In the genomic region with DNA sequence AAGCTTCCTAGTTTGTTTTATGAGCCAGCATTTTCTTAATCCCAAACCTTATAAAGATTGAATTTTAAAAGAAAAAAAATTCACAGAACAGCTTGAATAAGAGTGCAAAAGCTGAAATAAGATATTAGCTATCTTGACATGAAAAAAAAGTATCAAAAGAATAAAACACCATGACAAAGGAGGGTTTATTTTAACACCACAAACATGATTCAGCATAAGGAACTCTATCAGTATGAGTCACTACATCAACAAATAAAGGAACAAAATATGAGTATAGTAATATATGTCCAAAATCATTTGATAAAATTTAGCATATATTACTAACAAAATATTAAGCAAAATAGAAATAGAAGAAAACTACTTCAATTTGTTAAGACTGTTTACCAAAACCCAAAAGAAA, we compare ENCODE assay signal across 30 cellular contexts. TPM values are rescaled to one million over a fixed set of nuclear protein-coding genes. Genes with fewer than 3 reads are reported as not detected.
DNase-seq lines count a peak whose midpoint lies in the region; TF ChIP-seq lines count a peak whose summit lies in the region.
"Had no signal": no experiment of that assay in that cellular context is flagged by ENCODE, and none has a peak within 500 bp of the region (broad histone marks: within the 10 kb centered on the region; RNA-seq: fewer than 3 reads in every experiment).

No MANE protein-coding gene starts in this region.

- no peaks in the 10 kb centered on the region for H3K79me2 ChIP-seq in fibroblast of lung (ENCODE audit: control insufficient read depth, insufficient read depth, low read length)

- DNase-seq in MCF 10A (ENCODE audit: unreplicated experiment), result peak; percentile 21
- DNase-seq in breast epithelium (ENCODE audit: low spot score in 2 of 2), result no peak
- DNase-seq in adipocyte (ENCODE audit: low read depth), result peak; percentile 29
- DNase-seq in fibroblast of lung (ENCODE audit: low read depth in 2 of 2), result peak; percentile 41 to 61
- DNase-seq in NCI-H2196 treated with DMSO at 0.1 percent for 48 hours (lab: John Stamatoyannopoulos, UW; ENCODE audit: unreplicated experiment), result no peak
- DNase-seq in SW480 (ENCODE audit: low spot score), result no peak
- DNase-seq in activated naive CD4-positive, alpha-beta T cell treated with Interleukin-2 at 50 U/mL for 16 hours, result no peak
- DNase-seq in epidermal melanocyte (ENCODE audit: insufficient read length, low spot score), result no peak
- DNase-seq: activated CD4-positive, alpha-beta T cell treated with anti-CD3 and anti-CD28 coated beads for 48 hours; activated CD8-positive, alpha-beta memory T cell treated with anti-CD3 and anti-CD28 coated beads for 24 hours; activated effector memory CD4-positive, alpha-beta T cell treated with Interleukin-2 at 50 U/mL for 16 hours; activated naive CD8-positive, alpha-beta T cell treated with anti-CD3 and anti-CD28 coated beads for 36 hours; cerebellar nuclear complex; foreskin fibroblast; heart right ventricle; MM.1S; NCI-H1417; NCI-H2029 treated with DMSO at 0.1 percent for 48 hours; NCI-H446; NCI-H774; stimulated activated naive CD4-positive, alpha-beta T cell treated with Interleukin-2 at 50 U/mL for 16 hours had no signal

- no peak overlapping the region for H2AFZ ChIP-seq in fibroblast of lung (ENCODE audit: low read length)

- POLR2A ChIA-PET in MCF 10A (lab: Yijun Ruan, JAX), result interaction anchor here (0.6 to 1.3 kb wide), 2 partner anchors 10 to 82 kb away, joined by 3 to 6 read pairs; a partner anchor contains a TSS

- intact Hi-C loops in MCF 10A (cut with micrococcal nuclease), result no loop called here
- intact Hi-C loops in breast epithelium (cut with DNase I; ENCODE audit: low total_unique reads), result loop anchor here (5.0 kb wide), 1 partner anchor 979 kb away; no protein-coding TSS in a partner anchor

- peaks cover 14% of the 10 kb centered on the region for H3K9me3 Mint-ChIP-seq in MCF 10A (ENCODE audit: unreplicated experiment)
- H3K9me3 Mint-ChIP-seq: activated naive CD8-positive, alpha-beta T cell treated with anti-CD3 and anti-CD28 coated beads for 36 hours had no signal

- H3K27ac ChIP-seq in breast epithelium (no peak overlapping the region), fibroblast of lung (ENCODE audit: insufficient read depth, low read length) (no peak overlapping the region)
- H3K27ac ChIP-seq: 22Rv1, epithelial cell of prostate, heart right ventricle, thoracic aorta, vagina, VCaP had no signal

- BruUV-seq in MCF 10A (replicated peaks; lab: Mats Ljungman, UMichigan), result no TSS peak

- H3K4me1 Mint-ChIP-seq in MCF 10A (ENCODE audit: insufficient read depth, unreplicated experiment), result no peaks in the 10 kb centered on the region

- H3K9ac ChIP-seq in adipocyte (ENCODE audit: low read length) (no peak overlapping the region), fibroblast of lung (ENCODE audit: insufficient read depth, low read length) (no peak overlapping the region)

- no peak overlapping the region for H3K27ac Mint-ChIP-seq in MCF 10A (ENCODE audit: low read depth, unreplicated experiment)
- H3K27ac Mint-ChIP-seq: activated naive CD8-positive, alpha-beta T cell treated with anti-CD3 and anti-CD28 coated beads for 36 hours; progenitor cell of endocrine pancreas had no signal

- TF ChIP-seq CTCF in MCF 10A (IDR thresholded peaks at IDR 0.05; ENCODE audit: unreplicated experiment) (no peak), breast epithelium (IDR thresholded peaks at IDR 0.05) (no peak), fibroblast of lung (conservative IDR thresholded peaks at IDR 0.05 in 1 of 2, IDR thresholded peaks at IDR 0.05 in 1 of 2; ENCODE audit: low read depth in 1 of 2, low read length in 2 of 2) (no peak)

- H3K27me3 Mint-ChIP-seq in MCF 10A (ENCODE audit: insufficient read depth, unreplicated experiment), result peaks cover 33% of the 10 kb centered on the region

- H3K27me3 ChIP-seq in breast epithelium (peaks cover 0 to 21% of the 10 kb centered on the region in 2 donors), adipocyte (replicated peaks; ENCODE audit: control insufficient read depth, insufficient read depth, low read length) (peaks cover 35% of the 10 kb centered on the region), fibroblast of lung (ENCODE audit: control insufficient read depth, insufficient read depth, low read length) (peaks cover 12% of the 10 kb centered on the region)
- H3K27me3 ChIP-seq: vagina had no signal

- CTCF ChIA-PET in MCF 10A (lab: Yijun Ruan, JAX), result interaction anchor here (0.6 to 1.7 kb wide), 5 partner anchors 9 to 1348 kb away, joined by 3 to 5 read pairs (median 5); a partner anchor contains a TSS

- H3K4me1 ChIP-seq in breast epithelium (no peaks in the 10 kb centered on the region), adipocyte (ENCODE audit: control insufficient read depth, insufficient read depth, low read length) (no peaks in the 10 kb centered on the region), fibroblast of lung (ENCODE audit: control insufficient read depth, extremely low read depth, insufficient read depth, low read length) (no peaks in the 10 kb centered on the region)
- H3K4me1 ChIP-seq: vagina had no signal

- H3K4me2 ChIP-seq in fibroblast of lung (ENCODE audit: extremely low read depth, insufficient read depth, low read length), result no peak overlapping the region

- no peaks in the 10 kb centered on the region for H3K36me3 ChIP-seq in breast epithelium
- H3K36me3 ChIP-seq in adipocyte (ENCODE audit: control insufficient read depth, insufficient read depth, low read length, severe bottlenecking), result no peaks in the 10 kb centered on the region
- H3K36me3 ChIP-seq in fibroblast of lung (ENCODE audit: control insufficient read depth, insufficient read depth, low read length), result no peaks in the 10 kb centered on the region
- H3K36me3 ChIP-seq: heart right ventricle, thoracic aorta, vagina had no signal

- no peaks in the 10 kb centered on the region for H4K20me1 ChIP-seq in fibroblast of lung (ENCODE audit: control insufficient read depth, extremely low read depth, insufficient read depth, low read length)

- no peak for TF ChIP-seq POLR2A in breast epithelium (IDR thresholded peaks at IDR 0.05)

- H3K36me3 Mint-ChIP-seq in MCF 10A (ENCODE audit: insufficient read depth, unreplicated experiment), result no peaks in the 10 kb centered on the region
- H3K36me3 Mint-ChIP-seq: activated naive CD8-positive, alpha-beta T cell treated with anti-CD3 and anti-CD28 coated beads for 36 hours had no signal

- H3K9me3 ChIP-seq in breast epithelium (no peaks in the 10 kb centered on the region), adipocyte (ENCODE audit: control insufficient read depth, low read length) (peaks cover 11% of the 10 kb centered on the region), fibroblast of lung (ENCODE audit: control insufficient read depth, insufficient read depth, low read depth, low read length) (no peaks in the 10 kb centered on the region)
- H3K9me3 ChIP-seq: thoracic aorta, vagina had no signal

- H3K4me3 ChIP-seq in breast epithelium (no peak overlapping the region), adipocyte (ENCODE audit: low read length) (no peak overlapping the region), fibroblast of lung (replicated peaks in 1 of 4; ENCODE audit: control extremely low read depth in 1 of 4, insufficient read depth in 1 of 4, low read depth in 3 of 4, low read length in 4 of 4) (no peak overlapping the region)
- H3K4me3 ChIP-seq: heart right ventricle, thoracic aorta, vagina had no signal

- H3K4me3 Mint-ChIP-seq in MCF 10A (ENCODE audit: unreplicated experiment), result no peak overlapping the region
- H3K4me3 Mint-ChIP-seq: activated naive CD8-positive, alpha-beta T cell treated with anti-CD3 and anti-CD28 coated beads for 36 hours had no signal

RNA-seq across cellular contexts. Expression of a gene that starts 9.6 kb away (rescaled TPM):
- total RNA-seq in MCF 10A (2022) (not detected in 2 replicates), breast epithelium (not detected), fibroblast of lung (not detected in 2 replicates)
- not detected in 2 replicates for polyA plus RNA-seq in fibroblast of lung
- not detected in 2 replicates for polyA plus RNA-seq in fibroblast of lung (2012)
- polyA minus RNA-seq in fibroblast of lung (ENCODE audit: low replicate concordance), result not detected in 2 replicates
- total RNA-seq: activated naive CD8-positive, alpha-beta T cell treated with anti-CD3 and anti-CD28 coated beads for 36 hours; H1; left lobe of liver; mesenteric fat pad; thoracic aorta; vagina had no signal

Comparison
In these comparisons a context has a peak if more than half of its experiments do, and no peak if none do; other contexts are left out.
1. DNase-seq: peak in MCF 10A (single experiment), adipocyte (single experiment) and fibroblast of lung (2 of 2); none in breast epithelium (0 of 2), NCI-H2196 treated with DMSO at 0.1 percent for 48 hours (single experiment), SW480 (single experiment), activated naive CD4-positive, alpha-beta T cell treated with Interleukin-2 at 50 U/mL for 16 hours (single experiment) and epidermal melanocyte (single experiment).